Comparison of ENCODE assay signal across 1 cellular context in the genomic region with DNA sequence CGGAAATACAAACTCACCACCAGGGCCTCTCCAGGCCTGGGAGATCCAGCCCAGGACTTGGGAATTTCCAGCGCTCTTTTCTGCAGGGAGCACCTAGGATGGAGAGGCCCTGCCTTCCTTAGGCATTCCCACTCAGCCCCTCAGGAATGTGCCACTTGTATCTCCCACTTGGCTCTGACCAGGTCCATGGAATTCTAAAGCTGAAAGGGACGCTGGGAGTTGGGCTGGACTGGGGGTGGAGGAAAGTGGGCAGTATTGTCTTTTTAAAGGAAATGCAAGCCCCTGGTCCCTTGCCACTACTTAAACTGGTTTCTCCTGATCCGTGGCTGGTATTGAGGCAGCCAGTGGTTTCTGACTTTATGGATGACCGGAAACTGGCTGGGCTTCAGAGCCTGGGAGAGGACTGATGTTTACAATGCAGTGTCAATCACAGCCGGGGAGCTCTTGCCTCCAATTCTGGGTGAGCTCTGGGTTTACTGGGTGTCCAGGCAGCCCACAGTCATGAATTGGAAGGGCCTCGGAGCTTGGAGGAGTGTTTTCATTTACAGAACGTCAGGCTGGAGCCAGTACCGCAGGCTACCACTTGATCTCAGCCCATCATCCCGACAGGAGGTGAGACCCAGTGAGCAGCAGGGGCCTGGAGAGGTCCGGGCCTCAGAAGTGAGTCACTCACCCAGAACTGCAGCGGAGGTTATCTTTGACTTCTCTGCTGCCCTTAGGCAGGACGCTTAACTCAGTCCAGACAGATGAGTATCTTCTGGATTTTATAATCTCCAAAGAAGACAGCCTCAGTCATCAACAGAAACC.
TF ChIP-seq lines count a peak whose summit lies in the region.

No MANE protein-coding gene starts in this region.

TF ChIP-seq in HEK293, 187 proteins besides CTCF, POLR2A, EP300 and RAD21 (continued from another document):
- TF ChIP-seq ZNF768 (tag by site-specific recombination; IDR thresholded peaks at IDR 0.05) (no peak), ZNF843 (tag by site-specific recombination; IDR thresholded peaks at IDR 0.05) (no peak), ZIC2 (tag by site-specific recombination; IDR thresholded peaks at IDR 0.05) (peak; percentile 83), MEIS1 (CRISPR knock-in tag; IDR thresholded peaks at IDR 0.05; ENCODE audit: borderline replicate concordance) (no peak), ZNF48 (tag by site-specific recombination; IDR thresholded peaks at IDR 0.05) (no peak), ZNF654 (tag by site-specific recombination; IDR thresholded peaks at IDR 0.05; ENCODE audit: low read depth) (no peak), ZNF660 (tag by site-specific recombination; IDR thresholded peaks at IDR 0.05) (no peak), ZNF133 (tag by site-specific recombination; IDR thresholded peaks at IDR 0.05) (no peak)
- TF ChIP-seq, protein P1, sequence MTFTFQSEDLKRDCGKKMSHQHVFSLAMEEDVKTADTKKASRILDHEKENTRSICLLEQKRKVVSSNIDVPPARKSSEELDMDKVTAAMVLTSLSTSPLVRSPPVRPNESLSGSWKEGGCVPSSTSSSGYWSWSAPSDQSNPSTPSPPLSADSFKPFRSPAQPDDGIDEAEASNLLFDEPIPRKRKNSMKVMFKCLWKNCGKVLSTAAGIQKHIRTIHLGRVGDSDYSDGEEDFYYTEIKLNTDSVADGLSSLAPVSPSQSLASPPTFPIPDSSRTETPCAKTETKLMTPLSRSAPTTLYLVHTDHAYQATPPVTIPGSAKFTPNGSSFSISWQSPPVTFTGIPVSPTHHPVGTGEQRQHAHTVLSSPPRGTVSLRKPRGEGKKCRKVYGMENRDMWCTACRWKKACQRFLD (tag by site-specific recombination; IDR thresholded peaks at IDR 0.05) = no peak
- TF ChIP-seq, protein P2, sequence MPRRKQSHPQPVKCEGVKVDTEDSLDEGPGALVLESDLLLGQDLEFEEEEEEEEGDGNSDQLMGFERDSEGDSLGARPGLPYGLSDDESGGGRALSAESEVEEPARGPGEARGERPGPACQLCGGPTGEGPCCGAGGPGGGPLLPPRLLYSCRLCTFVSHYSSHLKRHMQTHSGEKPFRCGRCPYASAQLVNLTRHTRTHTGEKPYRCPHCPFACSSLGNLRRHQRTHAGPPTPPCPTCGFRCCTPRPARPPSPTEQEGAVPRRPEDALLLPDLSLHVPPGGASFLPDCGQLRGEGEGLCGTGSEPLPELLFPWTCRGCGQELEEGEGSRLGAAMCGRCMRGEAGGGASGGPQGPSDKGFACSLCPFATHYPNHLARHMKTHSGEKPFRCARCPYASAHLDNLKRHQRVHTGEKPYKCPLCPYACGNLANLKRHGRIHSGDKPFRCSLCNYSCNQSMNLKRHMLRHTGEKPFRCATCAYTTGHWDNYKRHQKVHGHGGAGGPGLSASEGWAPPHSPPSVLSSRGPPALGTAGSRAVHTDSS (tag by site-specific recombination; IDR thresholded peaks at IDR 0.05) = no peak
TF ChIP-seq in HEK293: peak in this region for 12.
